8 cellular contexts compared by ENCODE assay signal in the genomic region with DNA sequence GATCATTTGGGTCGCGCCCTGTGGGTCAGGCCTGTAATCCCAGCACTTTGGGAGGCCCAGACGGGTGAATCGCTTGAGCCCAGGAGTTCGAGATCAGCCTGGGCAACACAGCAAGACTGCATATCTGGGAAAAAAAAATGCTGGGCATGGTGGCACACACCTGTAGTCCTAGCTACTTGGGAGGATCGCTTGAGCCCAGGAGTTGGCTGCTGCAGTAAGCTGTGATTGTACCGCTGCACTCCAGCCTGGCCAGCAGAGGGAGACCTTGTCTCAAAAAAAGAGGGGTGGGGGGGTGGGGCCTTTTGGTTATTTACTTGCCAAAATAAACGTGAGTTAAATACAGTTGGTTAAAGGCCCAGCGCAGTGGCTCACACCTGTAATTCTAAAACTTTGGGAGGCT. TPM values are rescaled to one million over a fixed set of nuclear protein-coding genes. Genes with fewer than 3 reads are reported as not detected.
DNase-seq lines count a peak whose midpoint lies in the region; ATAC-seq and TF ChIP-seq lines count a peak whose summit lies in the region.

No MANE protein-coding gene starts in this region.

- in situ Hi-C loops in GM13976 (cut with MboI; ENCODE audit: low sequenced_read_pairs, unreplicated experiment), result no loop called here

- no peak overlapping the region for H3K4me3 ChIP-seq in fibroblast of mammary gland (ENCODE audit: control insufficient read depth, low read depth, low read length)
- H3K4me3 ChIP-seq in MG63, result no peak overlapping the region

- peaks cover 19% of the 10 kb centered on the region for H3K9me3 ChIP-seq in MG63

- DNase-seq in AML-193 (lab: John Stamatoyannopoulos, UW) (peak; percentile 32 to 46), GM13976 (ENCODE audit: low spot score) (no peak), T-helper 9 cell (peak; percentile 12), fibroblast of mammary gland (ENCODE audit: low read depth) (peak; percentile 34), MG63 (no peak), mesenteric fat pad (ENCODE audit: low spot score) (no peak)

- no peaks in the 10 kb centered on the region for H3K27me3 ChIP-seq in MG63

- ATAC-seq in HG03135 (IDR thresholded peaks at IDR 0.05; ENCODE audit: unreplicated experiment) (no peak), GM18909 (IDR thresholded peaks at IDR 0.05; ENCODE audit: poor library complexity, unreplicated experiment) (no peak)

- TF ChIP-seq CTCF in GM13976 (IDR thresholded peaks at IDR 0.05; ENCODE audit: borderline replicate concordance, control extremely low read depth, extremely low read depth, insufficient read depth, missing control alignments) (peak; percentile 10), fibroblast of mammary gland (conservative IDR thresholded peaks at IDR 0.05; ENCODE audit: control insufficient read depth, insufficient read depth, low read depth, low read length) (peak; percentile 6)

- H3K36me3 ChIP-seq in MG63, result no peaks in the 10 kb centered on the region

RNA-seq across cellular contexts. Expression of gene ZNF544, which starts 9.8 kb away (rescaled TPM):
- 6.6 and 15.5 TPM in 2 replicates for total RNA-seq in MG63 (2014; rRNA removed; shearing (Covaris generic); ENCODE audit: low replicate concordance)
- total RNA-seq in mesenteric fat pad, result 25.2 TPM

RNA-seq across cellular contexts. Expression of gene ZNF274, which starts 36.0 kb away (rescaled TPM):
- 4.7 and 5.4 TPM in 2 replicates for total RNA-seq in MG63 (2014; rRNA removed; shearing (Covaris generic); ENCODE audit: low replicate concordance)
- 20.5 TPM for total RNA-seq in mesenteric fat pad

RNA-seq across cellular contexts. Expression of gene ZNF8, which starts 59.9 kb away (rescaled TPM):
- 1.5 and 3.0 TPM in 2 replicates for total RNA-seq in MG63 (2014; rRNA removed; shearing (Covaris generic); ENCODE audit: low replicate concordance)
- 5.1 TPM for total RNA-seq in mesenteric fat pad

Comparison
In these comparisons a context has a peak if more than half of its experiments do, and no peak if none do; other contexts are left out.
1. DNase-seq: peak in AML-193 (2 of 2), T-helper 9 cell (single experiment) and fibroblast of mammary gland (single experiment); none in GM13976 (single experiment), MG63 (single experiment) and mesenteric fat pad (single experiment).